In genomic region chr3:10774825-10775224, GRCh38 we compare ENCODE assay signal across 1 cellular context.
TF ChIP-seq lines count a peak whose summit lies in the region.

No MANE protein-coding gene starts in this region.

TF ChIP-seq in GM23338, 12 proteins besides CTCF, POLR2A, EP300 and RAD21 (continued from another document):
- TF ChIP-seq ZNF462 (CRISPR knock-in tag; IDR thresholded peaks at IDR 0.05), result no peak
- no peak for TF ChIP-seq REST (IDR thresholded peaks at IDR 0.05; ENCODE audit: unreplicated experiment)
- no peak for TF ChIP-seq STAT1 (IDR thresholded peaks at IDR 0.05; ENCODE audit: unreplicated experiment)
- no peak for TF ChIP-seq CREB1 (CRISPR knock-in tag; IDR thresholded peaks at IDR 0.05; ENCODE audit: low read depth)
- TF ChIP-seq ETS1 (IDR thresholded peaks at IDR 0.05), result no peak
- TF ChIP-seq NANOG (IDR thresholded peaks at IDR 0.05; ENCODE audit: borderline replicate concordance), result no peak
- no peak for TF ChIP-seq JUNB (IDR thresholded peaks at IDR 0.05; ENCODE audit: unreplicated experiment)
- no peak for TF ChIP-seq ZNF114 (CRISPR knock-in tag; IDR thresholded peaks at IDR 0.05)
